Comparison of ENCODE assay signal across 24 cellular contexts in the genomic region with DNA sequence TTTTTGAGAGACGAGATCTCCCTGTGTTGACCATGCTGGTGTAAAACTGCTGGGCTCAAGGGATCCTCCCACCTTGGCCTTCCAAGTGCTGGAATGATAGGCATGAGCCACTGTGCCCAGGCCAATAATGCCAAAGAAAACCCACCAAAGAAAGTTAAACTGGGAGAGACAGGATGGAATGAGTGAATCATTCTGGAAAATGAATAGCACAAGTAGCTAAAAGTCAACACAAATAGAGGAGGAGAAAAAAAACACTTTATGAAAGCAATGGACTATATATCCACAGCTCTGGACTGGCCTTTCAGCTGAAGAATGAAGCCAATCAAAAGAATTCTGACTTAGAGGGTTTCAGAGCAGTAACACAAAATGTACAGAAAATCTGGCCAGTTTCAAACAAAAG. TPM values are rescaled to one million over a fixed set of nuclear protein-coding genes. Genes with fewer than 3 reads are reported as not detected.
DNase-seq lines count a peak whose midpoint lies in the region; ATAC-seq and TF ChIP-seq lines count a peak whose summit lies in the region.
"Had no signal": no experiment of that assay in that cellular context is flagged by ENCODE, and none has a peak within 500 bp of the region (broad histone marks: within the 10 kb centered on the region; RNA-seq: fewer than 3 reads in every experiment).

No MANE protein-coding gene starts in this region.

- TF ChIP-seq POLR2A in prostate gland (IDR thresholded peaks at IDR 0.05): no peak

- H3K4me3 ChIP-seq in prostate gland: no peak overlapping the region
- H3K4me3 ChIP-seq: neural progenitor cell, SJCRH30, suprapubic skin had no signal

- 58% methylated on average over 1 of the region's 1 CpG for WGBS in prostate gland

- H3K4me3 Mint-ChIP-seq in chondrocyte (ENCODE audit: unreplicated experiment): peak overlapping the region; percentile 13
- H3K4me3 Mint-ChIP-seq: activated B cell treated with CpG ODN at 0.5 μM for 24 hours; CD4-positive, CD25-positive, alpha-beta regulatory T cell; neural progenitor cell had no signal

- intact Hi-C loops in prostate gland (cut with DNase I): no loop called here

- H3K27me3 ChIP-seq in prostate gland (replicated peaks; ENCODE audit: insufficient read depth): no peaks in the 10 kb centered on the region
- H3K27me3 ChIP-seq: neural progenitor cell, SJCRH30, suprapubic skin had no signal

- no peak for TF ChIP-seq CTCF in chondrocyte (IDR thresholded peaks at IDR 0.05)
- no peak for TF ChIP-seq CTCF in prostate gland (IDR thresholded peaks at IDR 0.05)

- H3K9me3 ChIP-seq in prostate gland: no peaks in the 10 kb centered on the region
- H3K9me3 ChIP-seq: SJCRH30, suprapubic skin had no signal

- H3K36me3 Mint-ChIP-seq in chondrocyte (ENCODE audit: low read depth): peaks cover 35% of the 10 kb centered on the region

- H3K27ac Mint-ChIP-seq in chondrocyte (ENCODE audit: unreplicated experiment): peak overlapping the region; percentile 76
- H3K27ac Mint-ChIP-seq: activated B cell treated with CpG ODN at 0.5 μM for 24 hours, neural progenitor cell had no signal

- peak; percentile 28 for DNase-seq in AG08395 (ENCODE audit: low spot score)
- DNase-seq in HT1080 (ENCODE audit: low read depth): peak; percentile 15
- no peak for DNase-seq in chondrocyte (ENCODE audit: low spot score)
- peak; percentile 28 for DNase-seq in myocyte (ENCODE audit: low read depth)
- no peak for DNase-seq in activated effector memory CD4-positive, alpha-beta T cell treated with Interleukin-2 at 50 U/mL for 16 hours
- DNase-seq in prostate gland (ENCODE audit: low spot score): no peak
- no peak for DNase-seq in GOT3 (lab: John Stamatoyannopoulos, UW)
- DNase-seq: ACHN; activated B cell treated with CpG ODN at 0.5 μM for 24 hours; amygdala; CD4-positive, CD25-positive, alpha-beta regulatory T cell; hippocampal formation; islet precursor cell; mesenchymal stem cell; NCI-H1694 treated with DMSO at 0.1 percent for 48 hours; NCI-H226; PC-3; SJCRH30; stimulated activated CD4-positive, alpha-beta T cell treated with anti-CD3 and anti-CD28 coated beads, Interleukin-12 subunit alpha, Interleukin-12 subunit beta, amount 100 ng/mL, for 4 hours; stimulated activated CD8-positive, alpha-beta memory T cell treated with anti-CD3 and anti-CD28 coated beads, Interleukin-4, amount 100 ng/mL, for 48 hours had no signal

- H3K36me3 ChIP-seq in prostate gland: peaks cover 2 to 5% of the 10 kb centered on the region in 2 donors

- H3K9me3 Mint-ChIP-seq in chondrocyte (ENCODE audit: low read depth): no peaks in the 10 kb centered on the region
- H3K9me3 Mint-ChIP-seq: activated B cell treated with CpG ODN at 0.5 μM for 24 hours; CD4-positive, CD25-positive, alpha-beta regulatory T cell; neural progenitor cell had no signal

- H3K27me3 Mint-ChIP-seq in chondrocyte (ENCODE audit: low read depth): no peaks in the 10 kb centered on the region
- H3K27me3 Mint-ChIP-seq: activated B cell treated with CpG ODN at 0.5 μM for 24 hours; CD4-positive, CD25-positive, alpha-beta regulatory T cell had no signal

- H3K27ac ChIP-seq in prostate gland: no peak overlapping the region
- H3K27ac ChIP-seq: HL-60, neural progenitor cell, SJCRH30, suprapubic skin had no signal

- no peak for ATAC-seq in esophagus mucosa
- ATAC-seq: PC-3 had no signal

- H3K4me1 ChIP-seq in prostate gland (replicated peaks): no peaks in the 10 kb centered on the region
- H3K4me1 ChIP-seq: neural progenitor cell, SJCRH30, suprapubic skin had no signal

- peaks cover 22% of the 10 kb centered on the region for H3K4me1 Mint-ChIP-seq in chondrocyte (ENCODE audit: low read depth)
- H3K4me1 Mint-ChIP-seq: activated B cell treated with CpG ODN at 0.5 μM for 24 hours, neural progenitor cell had no signal

RNA-seq across cellular contexts. Expression of a gene that starts 23.9 kb away (rescaled TPM):
- total RNA-seq in HT1080 (2014; rRNA removed; shearing (Covaris generic)): 11.3 and 11.4 TPM in 2 replicates
- 31.6 and 34.2 TPM in 2 replicates for polyA plus RNA-seq in HT1080 (2015; cell fraction: cytosol; rRNA removed)
- polyA plus RNA-seq in HT1080 (2015; cell fraction: nucleus; rRNA removed): 8.8 and 13.1 TPM in 2 replicates
- total RNA-seq in chondrocyte (66.6 to 72.9 TPM (median 67.8 TPM) in 3 replicates), myocyte (71.4 and 81.8 TPM in 2 replicates), prostate gland (10 to 100 TPM; 48.1 to 61.3 TPM), esophagus mucosa (32.2 TPM)
- polyA plus RNA-seq in myocyte (2012): 87.7 TPM
- total RNA-seq: SJCRH30 had no signal

RNA-seq across cellular contexts. Expression of a gene that starts 57.4 kb away (rescaled TPM):
- total RNA-seq in HT1080 (2014; rRNA removed; shearing (Covaris generic)): 33.0 and 38.3 TPM in 2 replicates
- polyA plus RNA-seq in HT1080 (2015; cell fraction: cytosol; rRNA removed): 35.1 and 43.0 TPM in 2 replicates
- polyA plus RNA-seq in HT1080 (2015; cell fraction: nucleus; rRNA removed): 80.4 and 80.8 TPM in 2 replicates
- total RNA-seq in chondrocyte (25.2 to 31.4 TPM (median 30.0 TPM) in 3 replicates), myocyte (45.7 and 64.9 TPM in 2 replicates), prostate gland (10 to 100 TPM; 15.8 to 40.0 TPM), esophagus mucosa (27.5 TPM)
- 35.0 TPM for polyA plus RNA-seq in myocyte (2012)

Comparison
In these comparisons a context has a peak if more than half of its experiments do, and no peak if none do; other contexts are left out.
1. DNase-seq: peak in AG08395 (single experiment), HT1080 (single experiment) and myocyte (single experiment); none in chondrocyte (single experiment), activated effector memory CD4-positive, alpha-beta T cell treated with Interleukin-2 at 50 U/mL for 16 hours (single experiment), prostate gland (single experiment) and GOT3 (single experiment).